Comparison of ENCODE assay signal across 1 cellular context in genomic region chr6:157756708-157757429, GRCh38.
TF ChIP-seq lines count a peak whose summit lies in the region.

No MANE protein-coding gene starts in this region.

TF ChIP-seq in HepG2, 621 proteins besides CTCF, POLR2A, EP300 and RAD21 (continued from another document and continues in another):
- 0 out of 2 replicates have a peak, but pooled peaks have one; percentile 57 for TF ChIP-seq ZMAT3 (CRISPR knock-in tag; conservative IDR thresholded peaks at IDR 0.05)
- no peak for TF ChIP-seq MBD4 (IDR thresholded peaks at IDR 0.05; ENCODE audit: borderline replicate concordance, low read length)
- no peak for TF ChIP-seq ZNF557 (CRISPR knock-in tag; IDR thresholded peaks at IDR 0.05)
- no peak for TF ChIP-seq PRMT3 (CRISPR knock-in tag; IDR thresholded peaks at IDR 0.05; ENCODE audit: borderline replicate concordance, low read depth)
- TF ChIP-seq ZNF224 (CRISPR knock-in tag; IDR thresholded peaks at IDR 0.05): no peak
- TF ChIP-seq, protein P1, sequence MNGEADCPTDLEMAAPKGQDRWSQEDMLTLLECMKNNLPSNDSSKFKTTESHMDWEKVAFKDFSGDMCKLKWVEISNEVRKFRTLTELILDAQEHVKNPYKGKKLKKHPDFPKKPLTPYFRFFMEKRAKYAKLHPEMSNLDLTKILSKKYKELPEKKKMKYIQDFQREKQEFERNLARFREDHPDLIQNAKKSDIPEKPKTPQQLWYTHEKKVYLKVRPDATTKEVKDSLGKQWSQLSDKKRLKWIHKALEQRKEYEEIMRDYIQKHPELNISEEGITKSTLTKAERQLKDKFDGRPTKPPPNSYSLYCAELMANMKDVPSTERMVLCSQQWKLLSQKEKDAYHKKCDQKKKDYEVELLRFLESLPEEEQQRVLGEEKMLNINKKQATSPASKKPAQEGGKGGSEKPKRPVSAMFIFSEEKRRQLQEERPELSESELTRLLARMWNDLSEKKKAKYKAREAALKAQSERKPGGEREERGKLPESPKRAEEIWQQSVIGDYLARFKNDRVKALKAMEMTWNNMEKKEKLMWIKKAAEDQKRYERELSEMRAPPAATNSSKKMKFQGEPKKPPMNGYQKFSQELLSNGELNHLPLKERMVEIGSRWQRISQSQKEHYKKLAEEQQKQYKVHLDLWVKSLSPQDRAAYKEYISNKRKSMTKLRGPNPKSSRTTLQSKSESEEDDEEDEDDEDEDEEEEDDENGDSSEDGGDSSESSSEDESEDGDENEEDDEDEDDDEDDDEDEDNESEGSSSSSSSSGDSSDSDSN (CRISPR knock-in tag; IDR thresholded peaks at IDR 0.05): peak; percentile 99
- peak; percentile 55; the same call in 1 of the 2 replicates for TF ChIP-seq KMT2B (CRISPR knock-in tag; IDR thresholded peaks at IDR 0.05)
- TF ChIP-seq, protein P2, sequence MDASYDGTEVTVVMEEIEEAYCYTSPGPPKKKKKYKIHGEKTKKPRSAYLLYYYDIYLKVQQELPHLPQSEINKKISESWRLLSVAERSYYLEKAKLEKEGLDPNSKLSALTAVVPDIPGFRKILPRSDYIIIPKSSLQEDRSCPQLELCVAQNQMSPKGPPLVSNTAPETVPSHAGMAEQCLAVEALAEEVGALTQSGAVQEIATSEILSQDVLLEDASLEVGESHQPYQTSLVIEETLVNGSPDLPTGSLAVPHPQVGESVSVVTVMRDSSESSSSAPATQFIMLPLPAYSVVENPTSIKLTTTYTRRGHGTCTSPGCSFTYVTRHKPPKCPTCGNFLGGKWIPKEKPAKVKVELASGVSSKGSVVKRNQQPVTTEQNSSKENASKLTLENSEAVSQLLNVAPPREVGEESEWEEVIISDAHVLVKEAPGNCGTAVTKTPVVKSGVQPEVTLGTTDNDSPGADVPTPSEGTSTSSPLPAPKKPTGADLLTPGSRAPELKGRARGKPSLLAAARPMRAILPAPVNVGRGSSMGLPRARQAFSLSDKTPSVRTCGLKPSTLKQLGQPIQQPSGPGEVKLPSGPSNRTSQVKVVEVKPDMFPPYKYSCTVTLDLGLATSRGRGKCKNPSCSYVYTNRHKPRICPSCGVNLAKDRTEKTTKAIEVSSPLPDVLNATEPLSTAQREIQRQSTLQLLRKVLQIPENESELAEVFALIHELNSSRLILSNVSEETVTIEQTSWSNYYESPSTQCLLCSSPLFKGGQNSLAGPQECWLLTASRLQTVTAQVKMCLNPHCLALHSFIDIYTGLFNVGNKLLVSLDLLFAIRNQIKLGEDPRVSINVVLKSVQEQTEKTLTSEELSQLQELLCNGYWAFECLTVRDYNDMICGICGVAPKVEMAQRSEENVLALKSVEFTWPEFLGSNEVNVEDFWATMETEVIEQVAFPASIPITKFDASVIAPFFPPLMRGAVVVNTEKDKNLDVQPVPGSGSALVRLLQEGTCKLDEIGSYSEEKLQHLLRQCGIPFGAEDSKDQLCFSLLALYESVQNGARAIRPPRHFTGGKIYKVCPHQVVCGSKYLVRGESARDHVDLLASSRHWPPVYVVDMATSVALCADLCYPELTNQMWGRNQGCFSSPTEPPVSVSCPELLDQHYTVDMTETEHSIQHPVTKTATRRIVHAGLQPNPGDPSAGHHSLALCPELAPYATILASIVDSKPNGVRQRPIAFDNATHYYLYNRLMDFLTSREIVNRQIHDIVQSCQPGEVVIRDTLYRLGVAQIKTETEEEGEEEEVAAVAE (CRISPR knock-in tag; IDR thresholded peaks at IDR 0.05; ENCODE audit: borderline replicate concordance): 0 out of 2 replicates have a peak, but pooled peaks have one; percentile 46
- TF ChIP-seq ZNF138 (CRISPR knock-in tag; IDR thresholded peaks at IDR 0.05; ENCODE audit: low read depth): 0 out of 2 replicates have a peak, but pooled peaks have one; percentile 39
- TF ChIP-seq ZSCAN31 (CRISPR knock-in tag; IDR thresholded peaks at IDR 0.05; ENCODE audit: low read depth): 0 out of 2 replicates have a peak, but pooled peaks have one; percentile 44
- no peak for TF ChIP-seq ZNF136 (CRISPR knock-in tag; IDR thresholded peaks at IDR 0.05; ENCODE audit: low read depth)
- TF ChIP-seq BHLHE40 (IDR thresholded peaks at IDR 0.05; ENCODE audit: low read length): peak; percentile 36; the same call in 1 of the 2 replicates
- TF ChIP-seq SIN3A (IDR thresholded peaks at IDR 0.05; ENCODE audit: borderline replicate concordance, low read depth, low read length): no peak
- peak; percentile 58; the same call in 1 of the 2 replicates for TF ChIP-seq TARDBP (CRISPR knock-in tag; IDR thresholded peaks at IDR 0.05)
- TF ChIP-seq GATA4 (IDR thresholded peaks at IDR 0.05; ENCODE audit: borderline replicate concordance, low read depth): no peak
- TF ChIP-seq ZNF644 (CRISPR knock-in tag; IDR thresholded peaks at IDR 0.05; ENCODE audit: low read depth): 0 out of 2 replicates have a peak, but pooled peaks have one; percentile 20
- TF ChIP-seq SALL1 (CRISPR knock-in tag; IDR thresholded peaks at IDR 0.05): peak; percentile 66
- TF ChIP-seq FOXK1 (CRISPR knock-in tag; IDR thresholded peaks at IDR 0.05; ENCODE audit: borderline replicate concordance, low read depth): peak; percentile 83; the same call in 1 of the 2 replicates
- TF ChIP-seq, protein P3, sequence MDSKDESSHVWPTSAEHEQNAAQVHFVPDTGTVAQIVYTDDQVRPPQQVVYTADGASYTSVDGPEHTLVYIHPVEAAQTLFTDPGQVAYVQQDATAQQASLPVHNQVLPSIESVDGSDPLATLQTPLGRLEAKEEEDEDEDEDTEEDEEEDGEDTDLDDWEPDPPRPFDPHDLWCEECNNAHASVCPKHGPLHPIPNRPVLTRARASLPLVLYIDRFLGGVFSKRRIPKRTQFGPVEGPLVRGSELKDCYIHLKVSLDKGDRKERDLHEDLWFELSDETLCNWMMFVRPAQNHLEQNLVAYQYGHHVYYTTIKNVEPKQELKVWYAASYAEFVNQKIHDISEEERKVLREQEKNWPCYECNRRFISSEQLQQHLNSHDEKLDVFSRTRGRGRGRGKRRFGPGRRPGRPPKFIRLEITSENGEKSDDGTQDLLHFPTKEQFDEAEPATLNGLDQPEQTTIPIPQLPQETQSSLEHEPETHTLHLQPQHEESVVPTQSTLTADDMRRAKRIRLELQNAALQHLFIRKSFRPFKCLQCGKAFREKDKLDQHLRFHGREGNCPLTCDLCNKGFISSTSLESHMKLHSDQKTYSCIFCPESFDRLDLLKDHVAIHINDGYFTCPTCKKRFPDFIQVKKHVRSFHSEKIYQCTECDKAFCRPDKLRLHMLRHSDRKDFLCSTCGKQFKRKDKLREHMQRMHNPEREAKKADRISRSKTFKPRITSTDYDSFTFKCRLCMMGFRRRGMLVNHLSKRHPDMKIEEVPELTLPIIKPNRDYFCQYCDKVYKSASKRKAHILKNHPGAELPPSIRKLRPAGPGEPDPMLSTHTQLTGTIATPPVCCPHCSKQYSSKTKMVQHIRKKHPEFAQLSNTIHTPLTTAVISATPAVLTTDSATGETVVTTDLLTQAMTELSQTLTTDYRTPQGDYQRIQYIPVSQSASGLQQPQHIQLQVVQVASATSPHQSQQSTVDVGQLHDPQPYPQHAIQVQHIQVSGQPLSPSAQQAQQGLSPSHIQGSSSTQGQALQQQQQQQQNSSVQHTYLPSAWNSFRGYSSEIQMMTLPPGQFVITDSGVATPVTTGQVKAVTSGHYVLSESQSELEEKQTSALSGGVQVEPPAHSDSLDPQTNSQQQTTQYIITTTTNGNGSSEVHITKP (CRISPR knock-in tag; IDR thresholded peaks at IDR 0.05; ENCODE audit: low read depth): peak; percentile 63; the same call in 1 of the 2 replicates
- no peak for TF ChIP-seq PRPF4 (IDR thresholded peaks at IDR 0.05; ENCODE audit: low read depth, low read length, poor library complexity, severe bottlenecking)
- TF ChIP-seq SMAD3 (CRISPR knock-in tag; IDR thresholded peaks at IDR 0.05): peak; percentile 66; the same call in 1 of the 2 replicates
- TF ChIP-seq, protein P4, sequence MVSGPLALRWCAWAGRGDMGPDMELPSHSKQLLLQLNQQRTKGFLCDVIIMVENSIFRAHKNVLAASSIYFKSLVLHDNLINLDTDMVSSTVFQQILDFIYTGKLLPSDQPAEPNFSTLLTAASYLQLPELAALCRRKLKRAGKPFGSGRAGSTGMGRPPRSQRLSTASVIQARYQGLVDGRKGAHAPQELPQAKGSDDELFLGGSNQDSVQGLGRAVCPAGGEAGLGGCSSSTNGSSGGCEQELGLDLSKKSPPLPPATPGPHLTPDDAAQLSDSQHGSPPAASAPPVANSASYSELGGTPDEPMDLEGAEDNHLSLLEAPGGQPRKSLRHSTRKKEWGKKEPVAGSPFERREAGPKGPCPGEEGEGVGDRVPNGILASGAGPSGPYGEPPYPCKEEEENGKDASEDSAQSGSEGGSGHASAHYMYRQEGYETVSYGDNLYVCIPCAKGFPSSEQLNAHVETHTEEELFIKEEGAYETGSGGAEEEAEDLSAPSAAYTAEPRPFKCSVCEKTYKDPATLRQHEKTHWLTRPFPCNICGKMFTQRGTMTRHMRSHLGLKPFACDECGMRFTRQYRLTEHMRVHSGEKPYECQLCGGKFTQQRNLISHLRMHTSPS (CRISPR knock-in tag; IDR thresholded peaks at IDR 0.05; ENCODE audit: low read depth): peak; percentile 91
- TF ChIP-seq ZSCAN30 (CRISPR knock-in tag; IDR thresholded peaks at IDR 0.05): no peak
- TF ChIP-seq PAF1 (CRISPR knock-in tag; IDR thresholded peaks at IDR 0.05): no peak
- no peak for TF ChIP-seq GTF3A (CRISPR knock-in tag; conservative IDR thresholded peaks at IDR 0.05)
- peak; percentile 39; the same call in 1 of the 2 replicates for TF ChIP-seq TFDP1 (CRISPR knock-in tag; IDR thresholded peaks at IDR 0.05; ENCODE audit: borderline replicate concordance)
- TF ChIP-seq DDIT3 (CRISPR knock-in tag; IDR thresholded peaks at IDR 0.05): no peak
- peak; percentile 13; the same call in 1 of the 2 replicates for TF ChIP-seq ZFY (CRISPR knock-in tag; IDR thresholded peaks at IDR 0.05)
- TF ChIP-seq SNAI1 (CRISPR knock-in tag; IDR thresholded peaks at IDR 0.05; ENCODE audit: borderline replicate concordance): no peak
- TF ChIP-seq ZSCAN9 (CRISPR knock-in tag; IDR thresholded peaks at IDR 0.05; ENCODE audit: borderline replicate concordance): peak; percentile 74; the same call in 1 of the 2 replicates
- TF ChIP-seq, protein P5, sequence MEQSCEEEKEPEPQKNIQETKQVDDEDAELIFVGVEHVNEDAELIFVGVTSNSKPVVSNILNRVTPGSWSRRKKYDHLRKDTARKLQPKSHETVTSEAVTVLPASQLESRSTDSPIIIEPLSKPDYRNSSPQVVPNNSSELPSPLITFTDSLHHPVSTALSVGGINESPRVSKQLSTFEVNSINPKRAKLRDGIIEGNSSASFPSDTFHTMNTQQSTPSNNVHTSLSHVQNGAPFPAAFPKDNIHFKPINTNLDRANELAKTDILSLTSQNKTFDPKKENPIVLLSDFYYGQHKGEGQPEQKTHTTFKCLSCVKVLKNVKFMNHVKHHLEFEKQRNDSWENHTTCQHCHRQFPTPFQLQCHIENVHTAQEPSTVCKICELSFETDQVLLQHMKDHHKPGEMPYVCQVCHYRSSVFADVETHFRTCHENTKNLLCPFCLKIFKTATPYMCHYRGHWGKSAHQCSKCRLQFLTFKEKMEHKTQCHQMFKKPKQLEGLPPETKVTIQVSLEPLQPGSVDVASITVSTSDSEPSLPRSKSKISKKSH (CRISPR knock-in tag; IDR thresholded peaks at IDR 0.05; ENCODE audit: borderline replicate concordance): no peak
- TF ChIP-seq ZNF782 (CRISPR knock-in tag; IDR thresholded peaks at IDR 0.05; ENCODE audit: borderline replicate concordance): 0 out of 2 replicates have a peak, but pooled peaks have one; percentile 38
- TF ChIP-seq, protein P6, sequence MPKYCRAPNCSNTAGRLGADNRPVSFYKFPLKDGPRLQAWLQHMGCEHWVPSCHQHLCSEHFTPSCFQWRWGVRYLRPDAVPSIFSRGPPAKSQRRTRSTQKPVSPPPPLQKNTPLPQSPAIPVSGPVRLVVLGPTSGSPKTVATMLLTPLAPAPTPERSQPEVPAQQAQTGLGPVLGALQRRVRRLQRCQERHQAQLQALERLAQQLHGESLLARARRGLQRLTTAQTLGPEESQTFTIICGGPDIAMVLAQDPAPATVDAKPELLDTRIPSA (CRISPR knock-in tag; IDR thresholded peaks at IDR 0.05; ENCODE audit: borderline replicate concordance): no peak
- TF ChIP-seq, protein P7, sequence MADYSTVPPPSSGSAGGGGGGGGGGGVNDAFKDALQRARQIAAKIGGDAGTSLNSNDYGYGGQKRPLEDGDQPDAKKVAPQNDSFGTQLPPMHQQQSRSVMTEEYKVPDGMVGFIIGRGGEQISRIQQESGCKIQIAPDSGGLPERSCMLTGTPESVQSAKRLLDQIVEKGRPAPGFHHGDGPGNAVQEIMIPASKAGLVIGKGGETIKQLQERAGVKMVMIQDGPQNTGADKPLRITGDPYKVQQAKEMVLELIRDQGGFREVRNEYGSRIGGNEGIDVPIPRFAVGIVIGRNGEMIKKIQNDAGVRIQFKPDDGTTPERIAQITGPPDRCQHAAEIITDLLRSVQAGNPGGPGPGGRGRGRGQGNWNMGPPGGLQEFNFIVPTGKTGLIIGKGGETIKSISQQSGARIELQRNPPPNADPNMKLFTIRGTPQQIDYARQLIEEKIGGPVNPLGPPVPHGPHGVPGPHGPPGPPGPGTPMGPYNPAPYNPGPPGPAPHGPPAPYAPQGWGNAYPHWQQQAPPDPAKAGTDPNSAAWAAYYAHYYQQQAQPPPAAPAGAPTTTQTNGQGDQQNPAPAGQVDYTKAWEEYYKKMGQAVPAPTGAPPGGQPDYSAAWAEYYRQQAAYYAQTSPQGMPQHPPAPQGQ (CRISPR knock-in tag; IDR thresholded peaks at IDR 0.05; ENCODE audit: borderline replicate concordance): no peak
- TF ChIP-seq KAT8 (CRISPR knock-in tag; IDR thresholded peaks at IDR 0.05): peak; percentile 74
- peak; percentile 86; the same call in 1 of the 2 replicates for TF ChIP-seq ZNF510 (CRISPR knock-in tag; IDR thresholded peaks at IDR 0.05; ENCODE audit: low read depth)
- peak; percentile 77 for TF ChIP-seq ZNF350 (CRISPR knock-in tag; IDR thresholded peaks at IDR 0.05; ENCODE audit: borderline replicate concordance, low read depth)
- no peak for TF ChIP-seq POLR2AphosphoS5 (IDR thresholded peaks at IDR 0.05; ENCODE audit: low read depth, low read length)
- TF ChIP-seq NFE2L2 (IDR thresholded peaks at IDR 0.05; ENCODE audit: low read length): no peak
- no peak for TF ChIP-seq ZNF737 (CRISPR knock-in tag; IDR thresholded peaks at IDR 0.05; ENCODE audit: borderline replicate concordance)
- TF ChIP-seq MTF2 (CRISPR knock-in tag; IDR thresholded peaks at IDR 0.05; ENCODE audit: borderline replicate concordance): peak; percentile 40; the same call in 1 of the 2 replicates
- no peak for TF ChIP-seq ZNF34 (CRISPR knock-in tag; IDR thresholded peaks at IDR 0.05; ENCODE audit: borderline replicate concordance)
- no peak for TF ChIP-seq STAT5B (CRISPR knock-in tag; IDR thresholded peaks at IDR 0.05)
- peak; percentile 60; the same call in 1 of the 2 replicates for TF ChIP-seq ETV5 (CRISPR knock-in tag; IDR thresholded peaks at IDR 0.05; ENCODE audit: borderline replicate concordance)
- no peak for TF ChIP-seq ZBTB7A (CRISPR knock-in tag; IDR thresholded peaks at IDR 0.05)
- no peak for TF ChIP-seq ZNF558 (CRISPR knock-in tag; IDR thresholded peaks at IDR 0.05; ENCODE audit: borderline replicate concordance)
